In genomic region chr18:2856499-2856898, GRCh38 we compare ENCODE assay signal across 19 cellular contexts. TPM values are rescaled to one million over a fixed set of nuclear protein-coding genes. Genes with fewer than 3 reads are reported as not detected.
DNase-seq lines count a peak whose midpoint lies in the region; ATAC-seq and TF ChIP-seq lines count a peak whose summit lies in the region.
"Had no signal": no experiment of that assay in that cellular context is flagged by ENCODE, and none has a peak within 500 bp of the region (broad histone marks: within the 10 kb centered on the region; RNA-seq: fewer than 3 reads in every experiment).

No MANE protein-coding gene starts in this region.

- H3K9me3 Mint-ChIP-seq in activated T-cell treated with anti-CD3 and anti-CD28 coated beads, Interleukin-2, amount 50 U/mL, for 72 hours, result peaks cover 0 to 3% of the 10 kb centered on the region in 2 donors
- H3K9me3 Mint-ChIP-seq in activated T-helper 17 cell treated with anti-CD3 and anti-CD28 coated beads, Interleukin-2, amount 50 U/mL, for 72 hours, result no peaks in the 10 kb centered on the region

- no peak for TF ChIP-seq EP300 in suprapubic skin (IDR thresholded peaks at IDR 0.05)

- TF ChIP-seq POLR2A in suprapubic skin (IDR thresholded peaks at IDR 0.05), result no peak

- 46% methylated on average over 9 of the region's 9 CpGs for WGBS in suprapubic skin

- no peak for TF ChIP-seq CTCF in right atrium auricular region (IDR thresholded peaks at IDR 0.05)
- TF ChIP-seq CTCF in suprapubic skin (IDR thresholded peaks at IDR 0.05), result no peak

- peak overlapping the region in 1 of 2 donors; percentile 69 for H3K4me3 Mint-ChIP-seq in activated T-cell treated with anti-CD3 and anti-CD28 coated beads, Interleukin-2, amount 50 U/mL, for 72 hours
- no peak overlapping the region for H3K4me3 Mint-ChIP-seq in activated T-helper 17 cell treated with anti-CD3 and anti-CD28 coated beads, Interleukin-2, amount 50 U/mL, for 72 hours
- H3K4me3 Mint-ChIP-seq: activated CD4-positive, alpha-beta memory T cell treated with anti-CD3 and anti-CD28 coated beads, Interleukin-2, amount 10 ng/mL, durations not matched to agents 7 days and 5 days; CD4-positive, CD25-positive, alpha-beta regulatory T cell; IgD-negative memory B cell had no signal

- peak in 1 of 2 donors; percentile 60 for ATAC-seq in activated T-cell treated with anti-CD3 and anti-CD28 coated beads, Interleukin-2, amount 50 U/mL, for 72 hours (replicated peaks in 1 of 2)
- peak; percentile 37 for ATAC-seq in activated T-helper 17 cell treated with anti-CD3 and anti-CD28 coated beads, Interleukin-2, amount 50 U/mL, for 72 hours (replicated peaks)
- ATAC-seq in HG03378 (IDR thresholded peaks at IDR 0.05; ENCODE audit: unreplicated experiment), result no peak
- ATAC-seq: esophagus mucosa had no signal

- H3K4me3 ChIP-seq in right atrium auricular region, result no peak overlapping the region
- H3K4me3 ChIP-seq in suprapubic skin, result no peak overlapping the region
- H3K4me3 ChIP-seq: A549, Peyer's patch had no signal

- H3K27me3 ChIP-seq in right atrium auricular region (no peaks in the 10 kb centered on the region), suprapubic skin (no peaks in the 10 kb centered on the region)
- H3K27me3 ChIP-seq: Peyer's patch had no signal

- peaks cover 0 to 8% of the 10 kb centered on the region in 2 donors for H3K36me3 Mint-ChIP-seq in activated T-cell treated with anti-CD3 and anti-CD28 coated beads, Interleukin-2, amount 50 U/mL, for 72 hours (ENCODE audit: insufficient read depth in 2 of 2)
- H3K36me3 Mint-ChIP-seq in activated T-helper 17 cell treated with anti-CD3 and anti-CD28 coated beads, Interleukin-2, amount 50 U/mL, for 72 hours (ENCODE audit: low read depth), result no peaks in the 10 kb centered on the region
- H3K36me3 Mint-ChIP-seq: CD4-positive, CD25-positive, alpha-beta regulatory T cell had no signal

- H3K36me3 ChIP-seq in right atrium auricular region, result no peaks in the 10 kb centered on the region
- no peaks in the 10 kb centered on the region for H3K36me3 ChIP-seq in suprapubic skin
- H3K36me3 ChIP-seq: Peyer's patch had no signal

- H3K9me3 ChIP-seq in right atrium auricular region (peaks cover 0 to 5% of the 10 kb centered on the region in 2 donors), suprapubic skin (no peaks in the 10 kb centered on the region)
- H3K9me3 ChIP-seq: A549, Peyer's patch had no signal

- H3K4me1 ChIP-seq in right atrium auricular region (peaks cover 0 to 29% of the 10 kb centered on the region in 2 donors), suprapubic skin (peaks cover 38% of the 10 kb centered on the region)
- H3K4me1 ChIP-seq: Peyer's patch had no signal

- peaks cover 19% of the 10 kb centered on the region for H3K4me1 Mint-ChIP-seq in activated T-cell treated with anti-CD3 and anti-CD28 coated beads, Interleukin-2, amount 50 U/mL, for 72 hours (ENCODE audit: low read depth)
- H3K4me1 Mint-ChIP-seq in activated T-helper 17 cell treated with anti-CD3 and anti-CD28 coated beads, Interleukin-2, amount 50 U/mL, for 72 hours, result peaks cover 6% of the 10 kb centered on the region

- H3K27me3 Mint-ChIP-seq in activated T-cell treated with anti-CD3 and anti-CD28 coated beads, Interleukin-2, amount 50 U/mL, for 72 hours (ENCODE audit: low read depth), result peaks cover 7% of the 10 kb centered on the region
- peaks cover 6% of the 10 kb centered on the region for H3K27me3 Mint-ChIP-seq in activated T-helper 17 cell treated with anti-CD3 and anti-CD28 coated beads, Interleukin-2, amount 50 U/mL, for 72 hours

- H3K27ac Mint-ChIP-seq in activated T-cell treated with anti-CD3 and anti-CD28 coated beads, Interleukin-2, amount 50 U/mL, for 72 hours, result peak overlapping the region; percentile 79
- no peak overlapping the region for H3K27ac Mint-ChIP-seq in activated T-helper 17 cell treated with anti-CD3 and anti-CD28 coated beads, Interleukin-2, amount 50 U/mL, for 72 hours
- H3K27ac Mint-ChIP-seq: activated CD4-positive, alpha-beta memory T cell treated with anti-CD3 and anti-CD28 coated beads, Interleukin-2, amount 10 ng/mL, durations not matched to agents 7 days and 5 days; activated T-helper 2 cell treated with anti-CD3 and anti-CD28 coated beads, Interferon-gamma antibody, Interleukin-2, Interleukin-4, amounts not matched to agents 10 μg/mL and 5 μg/mL and 100 μg/mL, durations not matched to agents 14 hours and 24 hours and 36 hours; IgD-negative memory B cell had no signal

- DNase-seq in activated T-cell treated with anti-CD3 and anti-CD28 coated beads, Interleukin-2, amount 50 U/mL, for 72 hours, result no peak
- no peak for DNase-seq in activated T-cell treated with anti-CD3 and anti-CD28 coated beads, Interleukin-2, amount 50 U/mL, for 48 hours
- DNase-seq in right atrium auricular region (ENCODE audit: low spot score) (peak; percentile 46), suprapubic skin (ENCODE audit: low spot score in 2 of 2) (peak in 1 of 2 donors; percentile 15), mucosa of gallbladder (ENCODE audit: low spot score) (no peak), NCI-H2227 treated with DMSO at 0.1 percent for 48 hours (lab: John Stamatoyannopoulos, UW) (no peak)
- DNase-seq: activated CD4-positive, alpha-beta memory T cell treated with anti-CD3 and anti-CD28 coated beads, Interleukin-2, amount 10 ng/mL, durations not matched to agents 7 days and 5 days; DMS79; hippocampal formation; kidney; NCI-H2171; Peyer's patch had no signal

- H3K27ac ChIP-seq in right atrium auricular region, result peak overlapping the region; percentile 40 to 42
- H3K27ac ChIP-seq in suprapubic skin, result peak overlapping the region; percentile 64
- H3K27ac ChIP-seq: A549 had no signal

RNA-seq across cellular contexts. Expression of gene EMILIN2, which starts 9.7 kb away (rescaled TPM):
- total RNA-seq in activated T-cell treated with anti-CD3 and anti-CD28 coated beads, Interleukin-2, amount 50 U/mL, for 72 hours, result 10 to 100 TPM; 12.7 to 18.3 TPM
- 10 to 100 TPM; 20.7 to 28.8 TPM for total RNA-seq in activated T-helper 17 cell treated with anti-CD3 and anti-CD28 coated beads, Interleukin-2, amount 50 U/mL, for 72 hours
- 10 to 100 TPM in 1 of 2 donors, 1 to 10 TPM in 1; 6.9 to 13.2 TPM for total RNA-seq in right atrium auricular region
- total RNA-seq in suprapubic skin, result 10 to 100 TPM in 1 of 4 donors, 1 to 10 TPM in 3; 4.3 to 11.3 (median 7.1) TPM
- 15.4 TPM for total RNA-seq in mucosa of gallbladder
